ENCODE assay signal across 13 cellular contexts in the genomic region with DNA sequence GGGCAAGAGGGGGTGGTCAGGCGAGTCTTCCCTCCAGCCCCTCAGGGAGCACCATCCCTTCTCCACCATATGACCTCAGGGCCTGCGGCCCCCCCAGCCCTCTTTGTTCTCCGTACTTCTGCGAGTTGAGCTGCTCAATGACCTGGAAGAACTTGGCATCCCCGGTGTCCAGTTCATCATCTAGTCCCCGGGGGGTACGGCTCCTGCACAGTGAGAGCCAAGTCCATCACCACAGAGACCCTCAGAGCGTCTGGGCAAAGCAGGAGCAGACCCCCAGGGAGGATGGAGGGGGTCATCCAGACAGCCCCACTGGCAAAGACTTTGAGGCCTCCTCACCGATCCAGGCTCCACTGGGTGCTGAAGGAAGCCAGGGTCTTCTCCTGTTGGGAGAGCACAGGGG. TPM values are rescaled to one million over a fixed set of nuclear protein-coding genes. Genes with fewer than 3 reads are reported as not detected.
DNase-seq lines count a peak whose midpoint lies in the region; ATAC-seq and TF ChIP-seq lines count a peak whose summit lies in the region.
"Had no signal": no experiment of that assay in that cellular context is flagged by ENCODE, and none has a peak within 500 bp of the region (broad histone marks: within the 10 kb centered on the region; RNA-seq: fewer than 3 reads in every experiment).

No MANE protein-coding gene starts in this region.

- no peak overlapping the region for H3K23ac ChIP-seq in neuronal stem cell (ENCODE audit: low read depth, low read length, poor library complexity)

- H3K4ac ChIP-seq in neuronal stem cell (ENCODE audit: low read length) = no peak overlapping the region

- no peak overlapping the region for H4K91ac ChIP-seq in neuronal stem cell (ENCODE audit: low read depth, low read length, poor library complexity)

- intact Hi-C loops in upper lobe of right lung (cut with DNase I) = no loop called here

- H3K4me3 ChIP-seq in BLaER1 (no peak overlapping the region), HEK293 (ENCODE audit: low read depth, low read length) (no peak overlapping the region), neuronal stem cell (ENCODE audit: low read length in 2 of 2) (no peak overlapping the region), upper lobe of right lung (no peak overlapping the region)
- H3K4me3 ChIP-seq: GM23248, HAP-1 had no signal

- no peak overlapping the region for H4K8ac ChIP-seq in neuronal stem cell (ENCODE audit: low read depth, low read length)

- H3K4me2 ChIP-seq in BLaER1 (peak overlapping the region; percentile 61), neuronal stem cell (ENCODE audit: insufficient read depth, low read length, poor library complexity, severe bottlenecking) (no peak overlapping the region)

- no peaks in the 10 kb centered on the region for H3K79me1 ChIP-seq in neuronal stem cell (ENCODE audit: low read depth, low read length)

- H3K36me3 ChIP-seq in BLaER1 (no peaks in the 10 kb centered on the region), HEK293 (ENCODE audit: control insufficient read depth in 2 of 2, insufficient read depth in 1 of 2, low read length in 2 of 2) (no peaks in the 10 kb centered on the region), neuronal stem cell (replicated peaks in 1 of 2; ENCODE audit: control insufficient read depth in 2 of 2, insufficient read depth in 2 of 2, low read length in 2 of 2) (no peaks in the 10 kb centered on the region), upper lobe of right lung (no peaks in the 10 kb centered on the region)
- H3K36me3 ChIP-seq: HAP-1 had no signal

- no peaks in the 10 kb centered on the region for H4K20me1 ChIP-seq in BLaER1

- no peak overlapping the region for H3K14ac ChIP-seq in neuronal stem cell (ENCODE audit: low read length)

- peak overlapping the region; percentile 7; the same call in 1 of the 2 replicates for H3K27ac ChIP-seq in BLaER1
- no peak overlapping the region for H3K27ac ChIP-seq in HEK293 (ENCODE audit: extremely low read depth, low read depth, low read length)
- no peak overlapping the region for H3K27ac ChIP-seq in neuronal stem cell (replicated peaks; ENCODE audit: low read length)
- H3K27ac ChIP-seq in upper lobe of right lung = no peak overlapping the region
- H3K27ac ChIP-seq: C4-2B, GM23248 had no signal

- no peak for DNase-seq in neuronal stem cell (ENCODE audit: low spot score)
- DNase-seq in upper lobe of right lung = peak; percentile 35
- no peak for DNase-seq in activated T-cell treated with anti-CD3 and anti-CD28 coated beads for 4 hours
- DNase-seq in hypothalamus (lab: John Stamatoyannopoulos, UW) = no peak
- DNase-seq: Caco-2; CD4-positive, alpha-beta T cell; GM23248 had no signal

- H3K9ac ChIP-seq in BLaER1 = no peak overlapping the region
- no peak overlapping the region for H3K9ac ChIP-seq in neuronal stem cell (ENCODE audit: low read depth, low read length, poor library complexity)
- H3K9ac ChIP-seq: GM23248 had no signal

- WGBS in neuronal stem cell (ENCODE audit: extremely low coverage in 2 of 2, insufficient read length in 2 of 2, insufficient replicate concordance in 1 of 2), 2 donors = no CpG with 5 or more reads among the region's 9 CpGs

- CTCF ChIA-PET in HEK293 (lab: Yijun Ruan, JAX) = interaction anchor here (1.6 to 16.9 kb wide), 4 partner anchors 7 to 106 kb away, joined by 7 to 468 read pairs (median 17); a partner anchor contains a TSS

- H2BK5ac ChIP-seq in neuronal stem cell (ENCODE audit: low read length) = peak overlapping the region; percentile 60

- no peaks in the 10 kb centered on the region for H3K27me3 ChIP-seq in BLaER1
- peaks cover 0 to 62% (median 13%) of the 10 kb centered on the region in 3 experiments for H3K27me3 ChIP-seq in neuronal stem cell (ENCODE audit: control insufficient read depth in 3 of 3, insufficient read depth in 3 of 3, low read depth in 1 of 3, low read length in 3 of 3)
- no peaks in the 10 kb centered on the region for H3K27me3 ChIP-seq in upper lobe of right lung

- H3K18ac ChIP-seq in neuronal stem cell (ENCODE audit: low read length) = no peak overlapping the region

- H2AFZ ChIP-seq in neuronal stem cell (ENCODE audit: low read length) = no peak overlapping the region
- H2AFZ ChIP-seq: GM23248 had no signal

- no peak overlapping the region for H2BK15ac ChIP-seq in neuronal stem cell (ENCODE audit: low read length)

- peak overlapping the region; percentile 34 for H2BK12ac ChIP-seq in neuronal stem cell (ENCODE audit: low read length)

- no peak for ATAC-seq in upper lobe of right lung

- POLR2A ChIA-PET in HEK293 (lab: Yijun Ruan, JAX) = no interaction called here

- H3K4me1 ChIP-seq in BLaER1 = peaks cover 59% of the 10 kb centered on the region
- no peaks in the 10 kb centered on the region for H3K4me1 ChIP-seq in HEK293 (ENCODE audit: control insufficient read depth, insufficient read depth, low read length)
- H3K4me1 ChIP-seq in neuronal stem cell (ENCODE audit: control insufficient read depth in 2 of 2, insufficient read depth in 1 of 2, low read depth in 1 of 2, low read length in 2 of 2) = peaks cover 4% of the 10 kb centered on the region in 2 donors
- peaks cover 27% of the 10 kb centered on the region for H3K4me1 ChIP-seq in upper lobe of right lung
- H3K4me1 ChIP-seq: Caco-2, HAP-1 had no signal

- no peaks in the 10 kb centered on the region for H3K9me3 ChIP-seq in BLaER1
- H3K9me3 ChIP-seq in HEK293 (ENCODE audit: control insufficient read depth, insufficient read depth, low read depth, low read length) = no peaks in the 10 kb centered on the region
- H3K9me3 ChIP-seq in neuronal stem cell (replicated peaks in 1 of 2; ENCODE audit: control insufficient read depth in 2 of 2, insufficient read depth in 1 of 2, low read depth in 1 of 2, low read length in 2 of 2) = peaks cover 0 to 2% of the 10 kb centered on the region in 2 donors
- H3K9me3 ChIP-seq in upper lobe of right lung = no peaks in the 10 kb centered on the region
- H3K9me3 ChIP-seq: Caco-2, HAP-1 had no signal

- TF ChIP-seq CTCF in HEK293 (tag by site-specific recombination; IDR thresholded peaks at IDR 0.05) (no peak), upper lobe of right lung (IDR thresholded peaks at IDR 0.05) (no peak)

- H2BK120ac ChIP-seq in neuronal stem cell (ENCODE audit: low read depth, low read length) = no peak overlapping the region

- peak overlapping the region; percentile 83 for H2AK5ac ChIP-seq in neuronal stem cell (ENCODE audit: low read depth, low read length)

TF ChIP-seq in HEK293, 187 proteins besides CTCF, POLR2A, EP300 and RAD21:
- 0 out of 2 replicates have a peak, but pooled peaks have one; percentile 6 for TF ChIP-seq GLIS1 (tag by site-specific recombination; IDR thresholded peaks at IDR 0.05)
- no peak for TF ChIP-seq ZNF701 (tag by site-specific recombination; IDR thresholded peaks at IDR 0.05)

RNA-seq across cellular contexts. Expression of a gene that starts 8.9 kb away (rescaled TPM):
- 0.01 TPM for polyA plus RNA-seq in neuronal stem cell (2013, experiment 1 of 2)
- polyA plus RNA-seq in neuronal stem cell (2013, experiment 2 of 2) = 0.01 TPM
- total RNA-seq in upper lobe of right lung = 54.5 TPM
- total RNA-seq: A172, H4 had no signal

RNA-seq across cellular contexts. Expression of a gene that starts 13.8 kb away (rescaled TPM):
- 0.08 TPM for polyA plus RNA-seq in neuronal stem cell (2013, experiment 1 of 2)
- polyA plus RNA-seq in neuronal stem cell (2013, experiment 2 of 2) = not detected
- total RNA-seq in upper lobe of right lung = 23.4 TPM
- total RNA-seq: A172, H4 had no signal

RNA-seq across cellular contexts. Expression of a gene that starts 14.7 kb away (rescaled TPM):
- 2.1 TPM for polyA plus RNA-seq in neuronal stem cell (2013, experiment 1 of 2)
- 1.9 TPM for polyA plus RNA-seq in neuronal stem cell (2013, experiment 2 of 2)
- total RNA-seq in upper lobe of right lung = 9.8 TPM

RNA-seq across cellular contexts. Expression of a gene that starts 16.0 kb away (rescaled TPM):
- 1.1 TPM for polyA plus RNA-seq in neuronal stem cell (2013, experiment 1 of 2)
- polyA plus RNA-seq in neuronal stem cell (2013, experiment 2 of 2) = 1.2 TPM
- total RNA-seq in upper lobe of right lung = 6.4 TPM

RNA-seq across cellular contexts. Expression of a gene that starts 18.2 kb away (rescaled TPM):
- polyA plus RNA-seq in neuronal stem cell (2013, experiment 1 of 2) = not detected
- not detected for polyA plus RNA-seq in neuronal stem cell (2013, experiment 2 of 2)
- 18.8 TPM for total RNA-seq in upper lobe of right lung
- total RNA-seq: A172, H4 had no signal
